ENCODE assay signal across 18 cellular contexts in genomic region chr13:105541565-105541964, GRCh38.
"Had no signal": no experiment of that assay in that cellular context is flagged by ENCODE, and none has a peak within 500 bp of the region (broad histone marks: within the 10 kb centered on the region; RNA-seq: fewer than 3 reads in every experiment).

No MANE protein-coding gene starts in this region.

- DNase-seq: KBM-7, MV-4-11, NCI-H1048, NCI-H1417, NCI-H146, NCI-H1694 treated with DMSO at 0.1 percent for 48 hours, NCI-H1930, NCI-H2107, NCI-H226, NCI-H510A, NCI-H524 treated with DMSO at 0.1 percent for 48 hours, NCI-H69, SHP77, T-helper 2 cell had no signal

- H3K9me3 ChIP-seq: SJSA1 had no signal

- H3K27me3 ChIP-seq: SJSA1 had no signal

- H3K4me3 ChIP-seq: SJSA1, SK-N-MC had no signal

- H3K4me1 ChIP-seq: SJSA1 had no signal

- H3K36me3 ChIP-seq: SJSA1 had no signal

- ATAC-seq: Panc1 had no signal

- H3K27ac ChIP-seq: RWPE1, SJSA1, SK-N-MC had no signal
